12 cellular contexts compared by ENCODE assay signal in the genomic region with DNA sequence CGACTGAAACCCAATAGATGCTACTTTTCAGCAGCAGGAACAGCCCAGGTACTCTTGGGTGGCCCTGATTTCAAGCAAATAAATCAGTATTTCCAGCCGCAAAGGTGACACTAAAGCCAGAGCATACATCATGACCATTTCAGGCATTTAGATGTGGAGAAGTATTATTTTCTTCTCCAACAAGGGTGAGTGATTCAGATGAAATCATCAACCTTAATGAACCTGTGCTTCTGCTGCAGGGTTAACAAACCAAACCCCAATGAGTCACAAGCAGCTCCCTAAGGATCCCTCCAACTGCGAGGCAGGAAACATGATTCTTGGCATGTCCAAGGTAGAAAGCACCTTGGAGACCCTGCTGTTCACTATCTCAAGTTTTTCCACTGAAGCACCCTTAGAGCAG. TPM values are rescaled to one million over a fixed set of nuclear protein-coding genes. Genes with fewer than 3 reads are reported as not detected.
DNase-seq lines count a peak whose midpoint lies in the region; ATAC-seq and TF ChIP-seq lines count a peak whose summit lies in the region.
"Had no signal": no experiment of that assay in that cellular context is flagged by ENCODE, and none has a peak within 500 bp of the region (broad histone marks: within the 10 kb centered on the region; RNA-seq: fewer than 3 reads in every experiment).

No MANE protein-coding gene starts in this region.

- TF ChIP-seq CTCF in Panc1 (IDR thresholded peaks at IDR 0.05), result no peak
- TF ChIP-seq CTCF in esophagus muscularis mucosa (IDR thresholded peaks at IDR 0.05), result no peak
- TF ChIP-seq CTCF in sigmoid colon (IDR thresholded peaks at IDR 0.05), result no peak

- no peaks in the 10 kb centered on the region for H3K9me3 ChIP-seq in GM23248 (ENCODE audit: low read depth)
- H3K9me3 ChIP-seq in Panc1 (ENCODE audit: control insufficient read depth, insufficient read depth, low read depth, low read length), result no peaks in the 10 kb centered on the region
- H3K9me3 ChIP-seq in esophagus muscularis mucosa, result no peaks in the 10 kb centered on the region
- H3K9me3 ChIP-seq in sigmoid colon, result no peaks in the 10 kb centered on the region
- H3K9me3 ChIP-seq: mucosa of descending colon had no signal

- H3K27me3 ChIP-seq in GM23248 (replicated peaks; ENCODE audit: insufficient read depth) (no peaks in the 10 kb centered on the region), Panc1 (ENCODE audit: control insufficient read depth, insufficient read depth, low read length) (no peaks in the 10 kb centered on the region), esophagus muscularis mucosa (no peaks in the 10 kb centered on the region), sigmoid colon (no peaks in the 10 kb centered on the region)

- peak overlapping the region; percentile 21; the same call in 1 of the 2 replicates for H3K9ac ChIP-seq in GM23248

- peak overlapping the region; percentile 69 for H3K4me2 ChIP-seq in GM23248 (ENCODE audit: unreplicated experiment)

- H3F3A ChIP-seq in GM23248 (ENCODE audit: insufficient read depth), result peaks cover 64% of the 10 kb centered on the region

- no peak overlapping the region for H3K4me3 ChIP-seq in GM23248
- H3K4me3 ChIP-seq in Panc1 (ENCODE audit: low read depth in 2 of 2, low read length in 2 of 2), result no peak overlapping the region
- H3K4me3 ChIP-seq in esophagus muscularis mucosa, result no peak overlapping the region
- no peak overlapping the region for H3K4me3 ChIP-seq in sigmoid colon
- H3K4me3 ChIP-seq: mucosa of descending colon had no signal

- no peak for TF ChIP-seq EP300 in esophagus muscularis mucosa (IDR thresholded peaks at IDR 0.05)
- TF ChIP-seq EP300 in sigmoid colon (IDR thresholded peaks at IDR 0.05), result no peak

- intact Hi-C loops in Panc1 (cut with micrococcal nuclease; ENCODE audit: unreplicated experiment) (no loop called here), esophagus muscularis mucosa (cut with DNase I) (no loop called here), sigmoid colon (cut with DNase I) (no loop called here)

- no TSS peak for BruUV-seq in Panc1 (replicated peaks; lab: Mats Ljungman, UMichigan)

- ATAC-seq in Panc1 (peak; percentile 45), GM18867 (IDR thresholded peaks at IDR 0.05; ENCODE audit: unreplicated experiment) (no peak)
- ATAC-seq: mucosa of descending colon had no signal

- DNase-seq in GM23248 (peak; percentile 84), Panc1 (ENCODE audit: low read depth, low spot score) (no peak), esophagus muscularis mucosa (ENCODE audit: extremely low spot score) (no peak), sigmoid colon (no peak), GM19240 (ENCODE audit: insufficient read length, low spot score) (no peak), activated gamma-delta T cell treated with Interleukin-2 at 50 U/mL for 16 hours (no peak)
- no peak for DNase-seq in activated naive CD4-positive, alpha-beta T cell treated with anti-CD3 and anti-CD28 coated beads, Interleukin-2, amount 50 U/mL, for 16 hours
- DNase-seq: DND-41; effector CD8-positive, alpha-beta T cell; mucosa of descending colon; NCI-H446 had no signal

- WGBS in GM23248 (ENCODE audit: low coverage in 1 of 2, low lambda C conversion rate in 2 of 2, missing lambda C conversion rate in 2 of 2), 2 experiments, result 23 to 24% methylated on average over 3 of the region's 3 CpGs
- WGBS in esophagus muscularis mucosa, result 70% methylated on average over 3 of the region's 3 CpGs
- WGBS in sigmoid colon, 2 donors, result 94 to 95% methylated on average over 3 of the region's 3 CpGs

- peaks cover 83% of the 10 kb centered on the region for H3K79me2 ChIP-seq in GM23248 (ENCODE audit: insufficient read depth)

- TF ChIP-seq POLR2A in esophagus muscularis mucosa (IDR thresholded peaks at IDR 0.05; ENCODE audit: low read depth) (no peak), sigmoid colon (IDR thresholded peaks at IDR 0.05) (no peak)

- H2AFZ ChIP-seq in GM23248, result no peak overlapping the region

- POLR2A ChIA-PET in Panc1 (lab: Charles Lee), result interaction anchor here (0.6 to 1.0 kb wide), 2 partner anchors 9 to 107 kb away, joined by 3 read pairs; no protein-coding TSS in a partner anchor

- H3K36me3 ChIP-seq in GM23248 (ENCODE audit: low read depth) (no peaks in the 10 kb centered on the region), Panc1 (ENCODE audit: control insufficient read depth, insufficient read depth, low read length) (no peaks in the 10 kb centered on the region; the same call in none of the 2 replicates), esophagus muscularis mucosa (no peaks in the 10 kb centered on the region), sigmoid colon (no peaks in the 10 kb centered on the region)

- H3K4me1 ChIP-seq in GM23248 (ENCODE audit: insufficient read depth), result peaks cover 71% of the 10 kb centered on the region
- H3K4me1 ChIP-seq in Panc1 (ENCODE audit: control insufficient read depth, insufficient read depth, low read length), result peaks cover 92% of the 10 kb centered on the region
- H3K4me1 ChIP-seq in esophagus muscularis mucosa, result peaks cover 75 to 96% (median 81%) of the 10 kb centered on the region in 4 donors
- H3K4me1 ChIP-seq in sigmoid colon, result peaks cover 0 to 91% (median 88%) of the 10 kb centered on the region in 4 donors

- no peaks in the 10 kb centered on the region for H4K20me1 ChIP-seq in GM23248 (ENCODE audit: insufficient read depth)

- no peaks in the 10 kb centered on the region for H3K9me2 ChIP-seq in GM23248 (ENCODE audit: insufficient read depth)

- in situ Hi-C loops in GM23248 (cut with MboI) (no loop called here), Panc1 (cut with HindIII; ENCODE audit: low pct_unique_long_range_greater_than_20kb, low sequenced_read_pairs) (no loop called here)

- CTCF ChIA-PET in Panc1 (lab: Charles Lee), result no interaction called here

- H3K27ac ChIP-seq in GM23248, result peak overlapping the region; percentile 98
- peak overlapping the region; percentile 100 for H3K27ac ChIP-seq in Panc1 (ENCODE audit: low read length)
- peak overlapping the region; percentile 45 to 76 (median 65) for H3K27ac ChIP-seq in esophagus muscularis mucosa (replicated peaks in 1 of 4)
- H3K27ac ChIP-seq in sigmoid colon, result peak overlapping the region; percentile 62 to 86 (median 80)

RNA-seq across cellular contexts. Expression of a gene that starts 32.7 kb away (rescaled TPM):
- 59.9 and 79.5 TPM in 2 replicates for total RNA-seq in GM23248 (2014; rRNA removed; shearing (Covaris generic))
- polyA plus RNA-seq in GM23248 (2016; fragmentation: Nextera tagmentation; extraction: Ambion mirVana) (46.7 and 49.1 TPM in 2 replicates), sigmoid colon (10 to 100 TPM; 11.8 to 16.2 (median 14.8) TPM)
- total RNA-seq in Panc1 (2021; ENCODE audit: unreplicated experiment) (103 TPM), esophagus muscularis mucosa (100 to 1,000 TPM in 2 of 4 donors, 10 to 100 TPM in 2; 92.8 to 132 (median 101) TPM), sigmoid colon (100 to 1,000 TPM in 1 of 4 donors, 10 to 100 TPM in 3; 84.7 to 110 (median 95.1) TPM)
- polyA plus RNA-seq in Panc1 (2012; ENCODE audit: insufficient read length), result 42.3 TPM
